In genomic region chr6:139904158-139904533, GRCh38 we compare ENCODE assay signal across 13 cellular contexts.
A peak's percentile ranks its signal among the peaks of the same experiment; 100 is the strongest.
DNase-seq lines count a peak whose midpoint lies in the region; ATAC-seq lines count a peak whose summit lies in the region.
"Had no signal": no experiment of that assay in that cellular context is flagged by ENCODE, and none has a peak within 500 bp of the region (broad histone marks: within the 10 kb centered on the region; RNA-seq: fewer than 3 reads in every experiment).

No MANE protein-coding gene starts in this region.

- no peaks in the 10 kb centered on the region for H3K9me3 ChIP-seq in mucosa of rectum (ENCODE audit: control insufficient read depth in 2 of 2, low read length in 2 of 2)
- H3K9me3 ChIP-seq: right atrium auricular region had no signal

- H3K27me3 ChIP-seq in mucosa of rectum (ENCODE audit: control insufficient read depth in 2 of 2, insufficient read depth in 2 of 2, low read length in 2 of 2) = no peaks in the 10 kb centered on the region
- H3K27me3 ChIP-seq: right atrium auricular region had no signal

- peaks cover 11 to 14% of the 10 kb centered on the region in 2 donors for H3K4me1 ChIP-seq in mucosa of rectum (ENCODE audit: control insufficient read depth in 2 of 2, insufficient read depth in 2 of 2, low read length in 2 of 2)
- H3K4me1 ChIP-seq: right atrium auricular region had no signal

- H3K27ac ChIP-seq in mucosa of rectum (ENCODE audit: low read depth in 2 of 2, low read length in 2 of 2) = peak overlapping the region; percentile 54 to 56
- H3K27ac ChIP-seq: right atrium auricular region had no signal

- no peak overlapping the region for H3K9ac ChIP-seq in mucosa of rectum (ENCODE audit: low read depth in 1 of 2, low read length in 2 of 2)

- no peak overlapping the region for H3K4me3 ChIP-seq in mucosa of rectum (ENCODE audit: low read length in 2 of 2)
- H3K4me3 ChIP-seq: right atrium auricular region had no signal

- DNase-seq in MV-4-11 (lab: John Stamatoyannopoulos, UW) = peak; percentile 49
- no peak for DNase-seq in effector CD8-positive, alpha-beta T cell (lab: John Stamatoyannopoulos, UW)
- no peak for DNase-seq in amygdala (lab: John Stamatoyannopoulos, UW)
- DNase-seq in DMS153 treated with DMSO at 0.1 percent for 48 hours (lab: John Stamatoyannopoulos, UW; ENCODE audit: unreplicated experiment) = no peak
- DNase-seq: activated CD4-positive, alpha-beta T cell treated with anti-CD3 and anti-CD28 coated beads for 36 hours; activated T-cell treated with anti-CD3 and anti-CD28 coated beads, Interleukin-2, amount 50 U/mL, for 72 hours; Karpas-422; NCI-H2081 had no signal

- no peaks in the 10 kb centered on the region for H3K36me3 ChIP-seq in mucosa of rectum (ENCODE audit: control insufficient read depth in 2 of 2, insufficient read depth in 2 of 2, low read length in 2 of 2)
- H3K36me3 ChIP-seq: right atrium auricular region had no signal

- ATAC-seq in GM18907 (IDR thresholded peaks at IDR 0.05; ENCODE audit: unreplicated experiment) (peak; percentile 24), HG02840 (IDR thresholded peaks at IDR 0.05; ENCODE audit: low FRiP score, unreplicated experiment) (peak; percentile 21), HG03342 (IDR thresholded peaks at IDR 0.05; ENCODE audit: unreplicated experiment) (no peak)
- ATAC-seq: activated CD4-positive, alpha-beta T cell treated with anti-CD3 and anti-CD28 coated beads for 36 hours had no signal
